ENCODE assay signal across 1 cellular context in genomic region chr9:127991017-127991756, GRCh38.
TF ChIP-seq lines count a peak whose summit lies in the region.

No MANE protein-coding gene starts in this region.

TF ChIP-seq in HepG2, 621 proteins besides CTCF, POLR2A, EP300 and RAD21 (continued from another document and continues in another):
- TF ChIP-seq, protein P1, sequence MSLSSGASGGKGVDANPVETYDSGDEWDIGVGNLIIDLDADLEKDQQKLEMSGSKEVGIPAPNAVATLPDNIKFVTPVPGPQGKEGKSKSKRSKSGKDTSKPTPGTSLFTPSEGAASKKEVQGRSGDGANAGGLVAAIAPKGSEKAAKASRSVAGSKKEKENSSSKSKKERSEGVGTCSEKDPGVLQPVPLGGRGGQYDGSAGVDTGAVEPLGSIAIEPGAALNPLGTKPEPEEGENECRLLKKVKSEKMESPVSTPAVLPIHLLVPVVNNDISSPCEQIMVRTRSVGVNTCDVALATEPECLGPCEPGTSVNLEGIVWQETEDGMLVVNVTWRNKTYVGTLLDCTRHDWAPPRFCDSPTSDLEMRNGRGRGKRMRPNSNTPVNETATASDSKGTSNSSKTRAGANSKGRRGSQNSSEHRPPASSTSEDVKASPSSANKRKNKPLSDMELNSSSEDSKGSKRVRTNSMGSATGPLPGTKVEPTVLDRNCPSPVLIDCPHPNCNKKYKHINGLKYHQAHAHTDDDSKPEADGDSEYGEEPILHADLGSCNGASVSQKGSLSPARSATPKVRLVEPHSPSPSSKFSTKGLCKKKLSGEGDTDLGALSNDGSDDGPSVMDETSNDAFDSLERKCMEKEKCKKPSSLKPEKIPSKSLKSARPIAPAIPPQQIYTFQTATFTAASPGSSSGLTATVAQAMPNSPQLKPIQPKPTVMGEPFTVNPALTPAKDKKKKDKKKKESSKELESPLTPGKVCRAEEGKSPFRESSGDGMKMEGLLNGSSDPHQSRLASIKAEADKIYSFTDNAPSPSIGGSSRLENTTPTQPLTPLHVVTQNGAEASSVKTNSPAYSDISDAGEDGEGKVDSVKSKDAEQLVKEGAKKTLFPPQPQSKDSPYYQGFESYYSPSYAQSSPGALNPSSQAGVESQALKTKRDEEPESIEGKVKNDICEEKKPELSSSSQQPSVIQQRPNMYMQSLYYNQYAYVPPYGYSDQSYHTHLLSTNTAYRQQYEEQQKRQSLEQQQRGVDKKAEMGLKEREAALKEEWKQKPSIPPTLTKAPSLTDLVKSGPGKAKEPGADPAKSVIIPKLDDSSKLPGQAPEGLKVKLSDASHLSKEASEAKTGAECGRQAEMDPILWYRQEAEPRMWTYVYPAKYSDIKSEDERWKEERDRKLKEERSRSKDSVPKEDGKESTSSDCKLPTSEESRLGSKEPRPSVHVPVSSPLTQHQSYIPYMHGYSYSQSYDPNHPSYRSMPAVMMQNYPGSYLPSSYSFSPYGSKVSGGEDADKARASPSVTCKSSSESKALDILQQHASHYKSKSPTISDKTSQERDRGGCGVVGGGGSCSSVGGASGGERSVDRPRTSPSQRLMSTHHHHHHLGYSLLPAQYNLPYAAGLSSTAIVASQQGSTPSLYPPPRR (CRISPR knock-in tag; IDR thresholded peaks at IDR 0.05; ENCODE audit: borderline replicate concordance): peak; percentile 60; the same call in 1 of the 2 replicates
- TF ChIP-seq MXD4 (CRISPR knock-in tag; IDR thresholded peaks at IDR 0.05): 0 out of 2 replicates have a peak, but pooled peaks have one; percentile 31
- TF ChIP-seq ZNF230 (CRISPR knock-in tag; IDR thresholded peaks at IDR 0.05): no peak
- peak; percentile 62 for TF ChIP-seq NR2F6 (IDR thresholded peaks at IDR 0.05)
- TF ChIP-seq NR2F6 (CRISPR knock-in tag; IDR thresholded peaks at IDR 0.05): peak; percentile 73
- TF ChIP-seq ZNF264 (CRISPR knock-in tag; IDR thresholded peaks at IDR 0.05): no peak
- TF ChIP-seq, protein P2, sequence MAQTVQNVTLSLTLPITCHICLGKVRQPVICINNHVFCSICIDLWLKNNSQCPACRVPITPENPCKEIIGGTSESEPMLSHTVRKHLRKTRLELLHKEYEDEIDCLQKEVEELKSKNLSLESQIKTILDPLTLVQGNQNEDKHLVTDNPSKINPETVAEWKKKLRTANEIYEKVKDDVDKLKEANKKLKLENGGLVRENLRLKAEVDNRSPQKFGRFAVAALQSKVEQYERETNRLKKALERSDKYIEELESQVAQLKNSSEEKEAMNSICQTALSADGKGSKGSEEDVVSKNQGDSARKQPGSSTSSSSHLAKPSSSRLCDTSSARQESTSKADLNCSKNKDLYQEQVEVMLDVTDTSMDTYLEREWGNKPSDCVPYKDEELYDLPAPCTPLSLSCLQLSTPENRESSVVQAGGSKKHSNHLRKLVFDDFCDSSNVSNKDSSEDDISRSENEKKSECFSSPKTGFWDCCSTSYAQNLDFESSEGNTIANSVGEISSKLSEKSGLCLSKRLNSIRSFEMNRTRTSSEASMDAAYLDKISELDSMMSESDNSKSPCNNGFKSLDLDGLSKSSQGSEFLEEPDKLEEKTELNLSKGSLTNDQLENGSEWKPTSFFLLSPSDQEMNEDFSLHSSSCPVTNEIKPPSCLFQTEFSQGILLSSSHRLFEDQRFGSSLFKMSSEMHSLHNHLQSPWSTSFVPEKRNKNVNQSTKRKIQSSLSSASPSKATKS (CRISPR knock-in tag; IDR thresholded peaks at IDR 0.05): no peak
- TF ChIP-seq ZNF335 (CRISPR knock-in tag; IDR thresholded peaks at IDR 0.05): 0 out of 2 replicates have a peak, but pooled peaks have one; percentile 41
- no peak for TF ChIP-seq TRIM24 (CRISPR knock-in tag; IDR thresholded peaks at IDR 0.05)
- TF ChIP-seq GLI4 (CRISPR knock-in tag; IDR thresholded peaks at IDR 0.05; ENCODE audit: borderline replicate concordance): no peak
- TF ChIP-seq RFXANK (CRISPR knock-in tag; IDR thresholded peaks at IDR 0.05): no peak
- no peak for TF ChIP-seq NKX3-1 (CRISPR knock-in tag; IDR thresholded peaks at IDR 0.05)
- TF ChIP-seq MIER2 (CRISPR knock-in tag; IDR thresholded peaks at IDR 0.05): no peak
- no peak for TF ChIP-seq ZNF766 (CRISPR knock-in tag; IDR thresholded peaks at IDR 0.05; ENCODE audit: borderline replicate concordance)
- no peak for TF ChIP-seq ZNF703 (CRISPR knock-in tag; IDR thresholded peaks at IDR 0.05; ENCODE audit: borderline replicate concordance)
- no peak for TF ChIP-seq FIP1L1 (IDR thresholded peaks at IDR 0.05; ENCODE audit: borderline replicate concordance, insufficient read depth, low read depth, low read length)
- TF ChIP-seq RBAK (CRISPR knock-in tag; IDR thresholded peaks at IDR 0.05): no peak
- TF ChIP-seq, protein P3, sequence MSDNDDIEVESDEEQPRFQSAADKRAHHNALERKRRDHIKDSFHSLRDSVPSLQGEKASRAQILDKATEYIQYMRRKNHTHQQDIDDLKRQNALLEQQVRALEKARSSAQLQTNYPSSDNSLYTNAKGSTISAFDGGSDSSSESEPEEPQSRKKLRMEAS (IDR thresholded peaks at IDR 0.05): peak; percentile 44; the same call in 1 of the 2 replicates
- peak; percentile 83 for TF ChIP-seq GATAD2A (CRISPR knock-in tag; IDR thresholded peaks at IDR 0.05)
- peak; percentile 57; the same call in 1 of the 2 replicates for TF ChIP-seq KDM6A (CRISPR knock-in tag; IDR thresholded peaks at IDR 0.05; ENCODE audit: low read depth)
- 0 out of 2 replicates have a peak, but pooled peaks have one; percentile 22 for TF ChIP-seq DMAP1 (CRISPR knock-in tag; IDR thresholded peaks at IDR 0.05)
- TF ChIP-seq FOXO1 (CRISPR knock-in tag; IDR thresholded peaks at IDR 0.05): peak; percentile 85
- TF ChIP-seq BCL6 (CRISPR knock-in tag; IDR thresholded peaks at IDR 0.05): peak; percentile 81
- peak; percentile 87 to 90 for TF ChIP-seq MAFK (conservative IDR thresholded peaks at IDR 0.05 in 1 of 2, IDR thresholded peaks at IDR 0.05 in 1 of 2; ENCODE audit: low read length in 2 of 2)
- TF ChIP-seq, protein P4, sequence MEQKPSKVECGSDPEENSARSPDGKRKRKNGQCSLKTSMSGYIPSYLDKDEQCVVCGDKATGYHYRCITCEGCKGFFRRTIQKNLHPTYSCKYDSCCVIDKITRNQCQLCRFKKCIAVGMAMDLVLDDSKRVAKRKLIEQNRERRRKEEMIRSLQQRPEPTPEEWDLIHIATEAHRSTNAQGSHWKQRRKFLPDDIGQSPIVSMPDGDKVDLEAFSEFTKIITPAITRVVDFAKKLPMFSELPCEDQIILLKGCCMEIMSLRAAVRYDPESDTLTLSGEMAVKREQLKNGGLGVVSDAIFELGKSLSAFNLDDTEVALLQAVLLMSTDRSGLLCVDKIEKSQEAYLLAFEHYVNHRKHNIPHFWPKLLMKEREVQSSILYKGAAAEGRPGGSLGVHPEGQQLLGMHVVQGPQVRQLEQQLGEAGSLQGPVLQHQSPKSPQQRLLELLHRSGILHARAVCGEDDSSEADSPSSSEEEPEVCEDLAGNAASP (CRISPR knock-in tag; IDR thresholded peaks at IDR 0.05; ENCODE audit: borderline replicate concordance): peak; percentile 85
- TF ChIP-seq NCOA2 (CRISPR knock-in tag; IDR thresholded peaks at IDR 0.05): peak; percentile 75
- TF ChIP-seq MXI1 (IDR thresholded peaks at IDR 0.05; ENCODE audit: borderline replicate concordance, low read depth, low read length): peak; percentile 74; the same call in 1 of the 3 replicates
- peak; percentile 68 for TF ChIP-seq FOSL2 (CRISPR knock-in tag; IDR thresholded peaks at IDR 0.05)
- TF ChIP-seq SALL2 (CRISPR knock-in tag; IDR thresholded peaks at IDR 0.05): no peak
- TF ChIP-seq ARID4A (CRISPR knock-in tag; IDR thresholded peaks at IDR 0.05; ENCODE audit: borderline replicate concordance): peak; percentile 46; the same call in 1 of the 2 replicates
- TF ChIP-seq, protein P5, sequence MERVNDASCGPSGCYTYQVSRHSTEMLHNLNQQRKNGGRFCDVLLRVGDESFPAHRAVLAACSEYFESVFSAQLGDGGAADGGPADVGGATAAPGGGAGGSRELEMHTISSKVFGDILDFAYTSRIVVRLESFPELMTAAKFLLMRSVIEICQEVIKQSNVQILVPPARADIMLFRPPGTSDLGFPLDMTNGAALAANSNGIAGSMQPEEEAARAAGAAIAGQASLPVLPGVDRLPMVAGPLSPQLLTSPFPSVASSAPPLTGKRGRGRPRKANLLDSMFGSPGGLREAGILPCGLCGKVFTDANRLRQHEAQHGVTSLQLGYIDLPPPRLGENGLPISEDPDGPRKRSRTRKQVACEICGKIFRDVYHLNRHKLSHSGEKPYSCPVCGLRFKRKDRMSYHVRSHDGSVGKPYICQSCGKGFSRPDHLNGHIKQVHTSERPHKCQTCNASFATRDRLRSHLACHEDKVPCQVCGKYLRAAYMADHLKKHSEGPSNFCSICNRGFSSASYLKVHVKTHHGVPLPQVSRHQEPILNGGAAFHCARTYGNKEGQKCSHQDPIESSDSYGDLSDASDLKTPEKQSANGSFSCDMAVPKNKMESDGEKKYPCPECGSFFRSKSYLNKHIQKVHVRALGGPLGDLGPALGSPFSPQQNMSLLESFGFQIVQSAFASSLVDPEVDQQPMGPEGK (CRISPR knock-in tag; IDR thresholded peaks at IDR 0.05): peak; percentile 84
- peak; percentile 84; the same call in 1 of the 2 replicates for TF ChIP-seq ZNF580 (CRISPR knock-in tag; IDR thresholded peaks at IDR 0.05; ENCODE audit: borderline replicate concordance, low read depth)
- peak; percentile 90 for TF ChIP-seq FOXA3 (CRISPR knock-in tag; IDR thresholded peaks at IDR 0.05)
- TF ChIP-seq MLX (CRISPR knock-in tag; IDR thresholded peaks at IDR 0.05): peak; percentile 82
- TF ChIP-seq ZNF614 (CRISPR knock-in tag; IDR thresholded peaks at IDR 0.05; ENCODE audit: borderline replicate concordance): peak; percentile 87; the same call in 1 of the 2 replicates
- TF ChIP-seq ZNF616 (CRISPR knock-in tag; IDR thresholded peaks at IDR 0.05; ENCODE audit: low read depth): no peak
- peak; percentile 62; the same call in 1 of the 2 replicates for TF ChIP-seq ZBTB34 (CRISPR knock-in tag; IDR thresholded peaks at IDR 0.05)
- peak; percentile 54; the same call in 1 of the 2 replicates for TF ChIP-seq ZNF574 (CRISPR knock-in tag; IDR thresholded peaks at IDR 0.05)
- TF ChIP-seq SP1 (IDR thresholded peaks at IDR 0.05): no peak
- no peak for TF ChIP-seq SP1 (CRISPR knock-in tag; IDR thresholded peaks at IDR 0.05)
- no peak for TF ChIP-seq ATF1 (CRISPR knock-in tag; IDR thresholded peaks at IDR 0.05)
- TF ChIP-seq ZFX (CRISPR knock-in tag; IDR thresholded peaks at IDR 0.05; ENCODE audit: low read depth): peak; percentile 46; the same call in 1 of the 2 replicates
